ENCODE assay signal across 1 cellular context in the genomic region with DNA sequence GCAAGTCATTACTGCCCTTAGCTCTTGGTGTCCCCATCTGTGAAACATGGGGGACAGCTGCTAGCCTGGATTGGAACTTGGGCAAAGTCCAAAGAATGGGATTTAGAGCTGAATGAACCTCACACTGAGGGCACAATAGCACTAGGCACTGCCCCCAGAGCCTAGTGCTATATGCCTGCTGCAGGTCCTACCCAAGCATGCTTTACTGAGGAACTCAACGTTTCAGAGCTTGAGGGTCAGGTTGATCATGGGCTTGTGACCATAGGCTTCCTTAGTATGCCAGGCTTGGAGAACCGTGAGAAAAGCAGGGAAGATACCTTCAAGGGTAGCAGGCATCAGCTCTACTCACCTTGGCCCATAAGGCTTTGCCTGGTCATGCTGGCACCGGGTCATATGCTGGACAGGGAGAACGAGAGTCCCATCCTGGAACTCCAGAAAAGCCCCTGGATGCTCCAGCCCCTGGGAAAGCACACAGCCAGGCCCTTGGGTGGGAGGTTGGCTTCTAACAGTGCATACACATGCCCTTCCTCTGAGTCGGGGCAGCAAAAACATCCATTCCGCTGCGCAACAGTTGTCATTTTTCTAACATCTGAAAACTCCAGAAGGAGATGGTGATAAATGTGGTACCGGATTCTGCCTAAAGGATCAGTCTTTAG.
TF ChIP-seq lines count a peak whose summit lies in the region.

No MANE protein-coding gene starts in this region.

TF ChIP-seq in HepG2, 621 proteins besides CTCF, POLR2A, EP300 and RAD21:
- TF ChIP-seq, protein P1, sequence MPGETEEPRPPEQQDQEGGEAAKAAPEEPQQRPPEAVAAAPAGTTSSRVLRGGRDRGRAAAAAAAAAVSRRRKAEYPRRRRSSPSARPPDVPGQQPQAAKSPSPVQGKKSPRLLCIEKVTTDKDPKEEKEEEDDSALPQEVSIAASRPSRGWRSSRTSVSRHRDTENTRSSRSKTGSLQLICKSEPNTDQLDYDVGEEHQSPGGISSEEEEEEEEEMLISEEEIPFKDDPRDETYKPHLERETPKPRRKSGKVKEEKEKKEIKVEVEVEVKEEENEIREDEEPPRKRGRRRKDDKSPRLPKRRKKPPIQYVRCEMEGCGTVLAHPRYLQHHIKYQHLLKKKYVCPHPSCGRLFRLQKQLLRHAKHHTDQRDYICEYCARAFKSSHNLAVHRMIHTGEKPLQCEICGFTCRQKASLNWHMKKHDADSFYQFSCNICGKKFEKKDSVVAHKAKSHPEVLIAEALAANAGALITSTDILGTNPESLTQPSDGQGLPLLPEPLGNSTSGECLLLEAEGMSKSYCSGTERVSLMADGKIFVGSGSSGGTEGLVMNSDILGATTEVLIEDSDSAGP (CRISPR knock-in tag; IDR thresholded peaks at IDR 0.05; ENCODE audit: borderline replicate concordance) = 0 out of 2 replicates have a peak, but pooled peaks have one; percentile 18
- TF ChIP-seq, protein P2, sequence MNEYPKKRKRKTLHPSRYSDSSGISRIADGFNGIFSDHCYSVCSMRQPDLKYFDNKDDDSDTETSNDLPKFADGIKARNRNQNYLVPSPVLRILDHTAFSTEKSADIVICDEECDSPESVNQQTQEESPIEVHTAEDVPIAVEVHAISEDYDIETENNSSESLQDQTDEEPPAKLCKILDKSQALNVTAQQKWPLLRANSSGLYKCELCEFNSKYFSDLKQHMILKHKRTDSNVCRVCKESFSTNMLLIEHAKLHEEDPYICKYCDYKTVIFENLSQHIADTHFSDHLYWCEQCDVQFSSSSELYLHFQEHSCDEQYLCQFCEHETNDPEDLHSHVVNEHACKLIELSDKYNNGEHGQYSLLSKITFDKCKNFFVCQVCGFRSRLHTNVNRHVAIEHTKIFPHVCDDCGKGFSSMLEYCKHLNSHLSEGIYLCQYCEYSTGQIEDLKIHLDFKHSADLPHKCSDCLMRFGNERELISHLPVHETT (CRISPR knock-in tag; conservative IDR thresholded peaks at IDR 0.05) = no peak
- TF ChIP-seq ZNF780A (CRISPR knock-in tag; IDR thresholded peaks at IDR 0.05) (no peak), POLR2G (IDR thresholded peaks at IDR 0.05; ENCODE audit: low read depth, low read length) (peak; percentile 4; the same call in 1 of the 2 replicates), PAF1 (CRISPR knock-in tag; IDR thresholded peaks at IDR 0.05) (0 out of 2 replicates have a peak, but pooled peaks have one; percentile 16), PPARG (CRISPR knock-in tag; conservative IDR thresholded peaks at IDR 0.05) (no peak), ZFX (CRISPR knock-in tag; IDR thresholded peaks at IDR 0.05; ENCODE audit: low read depth) (no peak), HNF4G (IDR thresholded peaks at IDR 0.05; ENCODE audit: borderline replicate concordance, low read depth, low read length) (peak; percentile 16; the same call in 1 of the 2 replicates), HNF4G (CRISPR knock-in tag; IDR thresholded peaks at IDR 0.05; ENCODE audit: borderline replicate concordance, low read depth) (no peak), SP5 (CRISPR knock-in tag; IDR thresholded peaks at IDR 0.05; ENCODE audit: borderline replicate concordance, low read depth) (no peak), ZNF790 (CRISPR knock-in tag; IDR thresholded peaks at IDR 0.05; ENCODE audit: borderline replicate concordance) (no peak), ELF1 (CRISPR knock-in tag; IDR thresholded peaks at IDR 0.05) (no peak), AGO2 (optimal IDR thresholded peaks at IDR 0.05; ENCODE audit: low read depth, low read length) (peak; percentile 17), ZNF232 (CRISPR knock-in tag; IDR thresholded peaks at IDR 0.05; ENCODE audit: borderline replicate concordance) (no peak), PHF8 (CRISPR knock-in tag; IDR thresholded peaks at IDR 0.05) (no peak), RBM22 (optimal IDR thresholded peaks at IDR 0.05; ENCODE audit: low read length) (peak; percentile 96), KDM2A (CRISPR knock-in tag; IDR thresholded peaks at IDR 0.05; ENCODE audit: borderline replicate concordance, low read depth) (0 out of 2 replicates have a peak, but pooled peaks have one; percentile 27), SOX5 (CRISPR knock-in tag; IDR thresholded peaks at IDR 0.05; ENCODE audit: borderline replicate concordance) (no peak), SAFB2 (CRISPR knock-in tag; IDR thresholded peaks at IDR 0.05; ENCODE audit: borderline replicate concordance, low read depth) (0 out of 2 replicates have a peak, but pooled peaks have one; percentile 55)
- TF ChIP-seq, protein P3, sequence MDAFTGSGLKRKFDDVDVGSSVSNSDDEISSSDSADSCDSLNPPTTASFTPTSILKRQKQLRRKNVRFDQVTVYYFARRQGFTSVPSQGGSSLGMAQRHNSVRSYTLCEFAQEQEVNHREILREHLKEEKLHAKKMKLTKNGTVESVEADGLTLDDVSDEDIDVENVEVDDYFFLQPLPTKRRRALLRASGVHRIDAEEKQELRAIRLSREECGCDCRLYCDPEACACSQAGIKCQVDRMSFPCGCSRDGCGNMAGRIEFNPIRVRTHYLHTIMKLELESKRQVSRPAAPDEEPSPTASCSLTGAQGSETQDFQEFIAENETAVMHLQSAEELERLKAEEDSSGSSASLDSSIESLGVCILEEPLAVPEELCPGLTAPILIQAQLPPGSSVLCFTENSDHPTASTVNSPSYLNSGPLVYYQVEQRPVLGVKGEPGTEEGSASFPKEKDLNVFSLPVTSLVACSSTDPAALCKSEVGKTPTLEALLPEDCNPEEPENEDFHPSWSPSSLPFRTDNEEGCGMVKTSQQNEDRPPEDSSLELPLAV (CRISPR knock-in tag; conservative IDR thresholded peaks at IDR 0.05; ENCODE audit: low read depth) = no peak
TF ChIP-seq in HepG2: peak in this region for 8.
